ENCODE assay signal across 1 cellular context in the genomic region with DNA sequence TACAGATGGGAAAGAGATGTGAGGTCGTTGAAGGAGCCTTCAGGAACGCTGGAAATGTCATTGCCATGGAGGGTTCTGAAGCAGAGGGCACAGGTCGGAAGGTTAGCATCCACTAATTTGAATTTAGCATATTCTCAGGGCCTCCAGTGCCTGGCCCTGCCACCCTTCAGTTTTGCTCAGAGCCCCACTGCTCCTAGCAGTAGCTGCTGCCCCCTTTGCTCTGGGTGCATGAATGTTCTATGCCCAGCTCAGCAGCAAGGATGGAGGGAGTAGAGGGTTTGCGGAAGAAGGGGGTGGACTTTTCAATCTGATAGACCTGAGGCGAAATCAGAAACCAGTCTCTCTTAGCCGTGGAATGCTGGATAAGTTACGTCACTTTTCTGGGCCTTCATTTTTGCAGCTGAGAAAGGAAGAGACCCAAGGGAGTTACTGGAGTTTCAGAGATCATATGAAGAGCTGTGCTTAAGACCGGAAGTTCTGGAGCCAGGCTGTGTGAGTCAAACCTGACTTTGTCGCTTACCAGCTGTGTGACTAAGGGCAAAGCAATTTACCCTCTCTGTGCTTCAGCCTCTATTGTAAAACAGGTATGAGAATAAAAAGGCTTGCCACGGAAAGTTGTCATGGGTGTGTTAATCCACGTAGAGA.
TF ChIP-seq lines count a peak whose summit lies in the region.

No MANE protein-coding gene starts in this region.

TF ChIP-seq in SK-N-SH, 30 proteins besides CTCF, POLR2A, EP300 and RAD21 (continued from another document):
- TF ChIP-seq RCOR1 (IDR thresholded peaks at IDR 0.05; ENCODE audit: low read length) (no peak), TAF1 (IDR thresholded peaks at IDR 0.05; ENCODE audit: borderline replicate concordance, low read depth, low read length) (no peak), MXI1 (IDR thresholded peaks at IDR 0.05; ENCODE audit: low read depth, low read length) (no peak)
